In genomic region chr11:12678991-12679390, GRCh38 we compare ENCODE assay signal across 17 cellular contexts. TPM values are rescaled to one million over a fixed set of nuclear protein-coding genes. Genes with fewer than 3 reads are reported as not detected.
DNase-seq lines count a peak whose midpoint lies in the region; ATAC-seq, FAIRE-seq and TF ChIP-seq lines count a peak whose summit lies in the region.
"Had no signal": no experiment of that assay in that cellular context is flagged by ENCODE, and none has a peak within 500 bp of the region (broad histone marks: within the 10 kb centered on the region; RNA-seq: fewer than 3 reads in every experiment).

No MANE protein-coding gene starts in this region.

- no peaks in the 10 kb centered on the region for H3K27me3 Mint-ChIP-seq in neural crest cell (ENCODE audit: low read depth)

- POLR2A ChIA-PET in A549 (lab: Yijun Ruan, JAX) (interaction anchor here (0.8 to 3.6 kb wide), 4 partner anchors 13 to 91 kb away, joined by 3 to 25 read pairs (median 4); no protein-coding TSS in a partner anchor), H1 (lab: Charles Lee; ENCODE audit: partially characterized antibody) (interaction anchor here (0.8 to 3.2 kb wide), 10 partner anchors 8 to 210 kb away, joined by 3 to 13 read pairs (median 4); no protein-coding TSS in a partner anchor)

- ATAC-seq in A549 (no peak), GM18867 (IDR thresholded peaks at IDR 0.05; ENCODE audit: unreplicated experiment) (no peak)

- FAIRE-seq in A549 (lab: Jason Lieb, UNC) (no peak), H1 (lab: Jason Lieb, UNC) (no peak), GM12891 (lab: Jason Lieb, UNC) (no peak)
- FAIRE-seq: GM18507 had no signal

- H2BK120ac ChIP-seq in H1 (replicated peaks; ENCODE audit: low read depth, low read length), result no peak overlapping the region

- no peak for TF ChIP-seq EP300 in A549 (IDR thresholded peaks at IDR 0.05)
- TF ChIP-seq EP300 in H1 (IDR thresholded peaks at IDR 0.05; ENCODE audit: borderline replicate concordance in 1 of 2, low read depth in 2 of 2, low read length in 2 of 2), result no peak

- DNase-seq in A549 (ENCODE audit: low read depth in 1 of 2, low spot score in 1 of 2) (no peak), H1 (ENCODE audit: low read depth in 1 of 2, low spot score in 2 of 2) (no peak), neural crest cell (ENCODE audit: low read depth, low spot score) (no peak), NCI-H2029 treated with DMSO at 0.1 percent for 48 hours (lab: John Stamatoyannopoulos, UW) (no peak), GM12891 (ENCODE audit: insufficient read length, low spot score) (no peak), substantia nigra (lab: John Stamatoyannopoulos, UW) (no peak)
- DNase-seq: activated gamma-delta T cell treated with Interleukin-2 at 50 U/mL for 16 hours, cerebellar nuclear complex, EL, NCI-H526 treated with DMSO at 0.1 percent for 48 hours, SW 1271 had no signal

- WGBS in A549 (ENCODE audit: missing lambda C conversion rate), result 27% methylated on average over 5 of the region's 5 CpGs
- WGBS in H1 (ENCODE audit: extremely low coverage in 1 of 2, insufficient coverage in 1 of 2, insufficient read length in 1 of 2, insufficient replicate concordance in 2 of 2, low coverage in 1 of 2, low lambda C conversion rate in 2 of 2, missing lambda C conversion rate in 1 of 2), 2 experiments, result 64% methylated on average over 5 of the region's 5 CpGs; no CpG with 5 or more reads in 1 of the 2 experiments

- H3K23ac ChIP-seq in H1 (ENCODE audit: insufficient read length), result no peak overlapping the region

- peaks cover 90% of the 10 kb centered on the region for H3K79me2 ChIP-seq in KMS-11 (ENCODE audit: insufficient read depth, low read depth)
- peaks cover 7 to 74% of the 10 kb centered on the region in 2 experiments; a peak in 3 of 4 replicates for H3K79me2 ChIP-seq in H1 (ENCODE audit: control insufficient read depth in 1 of 2, insufficient read depth in 2 of 2, low read length in 2 of 2)

- H3K4me3 ChIP-seq in A549, result peak overlapping the region; percentile 90
- no peak overlapping the region for H3K4me3 ChIP-seq in KMS-11 (IDR thresholded peaks at IDR 0.05; ENCODE audit: insufficient read depth, low read depth, low read length)
- peak overlapping the region in 1 of 4 experiments; percentile 52; a peak in 1 of 8 replicates for H3K4me3 ChIP-seq in H1 (ENCODE audit: extremely low read depth in 1 of 4, insufficient read depth in 2 of 4, low read depth in 3 of 4, low read length in 4 of 4)
- H3K4me3 ChIP-seq: BLaER1, suprapubic skin had no signal

- H4K8ac ChIP-seq in H1 (ENCODE audit: extremely low read depth, insufficient read depth, low read length), result no peak overlapping the region

- H3K9me3 ChIP-seq in A549, result no peaks in the 10 kb centered on the region
- H3K9me3 ChIP-seq in H1 (ENCODE audit: insufficient read depth in 2 of 2, low read depth in 1 of 2, low read length in 1 of 2), result no peaks in the 10 kb centered on the region
- H3K9me3 ChIP-seq: suprapubic skin had no signal

- H3K36me3 ChIP-seq in KMS-11 (ENCODE audit: insufficient read depth) (no peaks in the 10 kb centered on the region), H1 (ENCODE audit: control insufficient read depth in 2 of 4, insufficient read depth in 4 of 4, low read length in 3 of 4) (no peaks in the 10 kb centered on the region; a peak in 1 of 8 replicates)
- H3K36me3 ChIP-seq: BLaER1, suprapubic skin had no signal

- H3K36me3 Mint-ChIP-seq in neural crest cell (ENCODE audit: low read depth), result peaks cover 2% of the 10 kb centered on the region

- H2BK5ac ChIP-seq in H1 (ENCODE audit: low read depth, low read length), result no peak overlapping the region

- TF ChIP-seq POLR2A in A549 (IDR thresholded peaks at IDR 0.05; ENCODE audit: low read length) (no peak), H1 (IDR thresholded peaks at IDR 0.05; ENCODE audit: control extremely low read depth in 1 of 2, low read depth in 2 of 2, low read length in 2 of 2) (no peak), GM12891 (IDR thresholded peaks at IDR 0.05; ENCODE audit: low read depth, low read length) (no peak)

- H3K23me2 ChIP-seq in H1 (ENCODE audit: low read depth, low read length), result peaks cover 5% of the 10 kb centered on the region

- peaks cover 84% of the 10 kb centered on the region for H3K4me1 Mint-ChIP-seq in neural crest cell

- H4K5ac ChIP-seq in H1 (ENCODE audit: insufficient read length, low read depth, low read length), result peak overlapping the region; percentile 18

- peaks cover 25% of the 10 kb centered on the region for H4K20me1 ChIP-seq in KMS-11 (ENCODE audit: insufficient read depth)
- peaks cover 24 to 32% of the 10 kb centered on the region in 2 experiments for H4K20me1 ChIP-seq in H1 (replicated peaks in 1 of 2; ENCODE audit: control insufficient read depth in 1 of 2, insufficient read depth in 2 of 2, low read length in 2 of 2)

- H3K27ac Mint-ChIP-seq in neural crest cell (ENCODE audit: unreplicated experiment), result peak overlapping the region; percentile 48

- no peaks in the 10 kb centered on the region for H3K9me3 Mint-ChIP-seq in neural crest cell

- peak overlapping the region; percentile 97 for H3K4me3 Mint-ChIP-seq in neural crest cell

- H3K4ac ChIP-seq in H1 (replicated peaks; ENCODE audit: insufficient read length, low read depth, low read length), result no peak overlapping the region

- H2BK15ac ChIP-seq in H1 (ENCODE audit: low read length), result no peak overlapping the region

- peaks cover 59% of the 10 kb centered on the region for H3K4me1 ChIP-seq in A549
- H3K4me1 ChIP-seq in KMS-11 (ENCODE audit: low read depth, poor library complexity, severe bottlenecking), result peaks cover 63% of the 10 kb centered on the region
- peaks cover 11 to 47% (median 30%) of the 10 kb centered on the region in 4 experiments for H3K4me1 ChIP-seq in H1 (replicated peaks in 1 of 4; ENCODE audit: control insufficient read depth in 3 of 4, insufficient read depth in 4 of 4, low read length in 3 of 4)

- no peak overlapping the region for H2BK12ac ChIP-seq in H1 (ENCODE audit: low read depth, low read length)

- H3K14ac ChIP-seq in H1 (ENCODE audit: insufficient read length), result no peak overlapping the region

- CTCF ChIA-PET in A549 (lab: Yijun Ruan, JAX) (interaction anchor here (0.7 to 2.8 kb wide), 5 partner anchors 203 to 391 kb away, joined by 3 to 12 read pairs (median 3); no protein-coding TSS in a partner anchor), H1 (lab: Charles Lee; ENCODE audit: partially characterized antibody) (interaction anchor here (0.7 to 3.7 kb wide), 12 partner anchors 10 to 266 kb away, joined by 3 to 15 read pairs (median 3); no protein-coding TSS in a partner anchor)

- H3K27ac ChIP-seq in A549 (peak overlapping the region; percentile 92 to 98), KMS-11 (peak overlapping the region; percentile 18; the same call in 1 of the 2 replicates), H1 (ENCODE audit: low read depth, low read length) (no peak overlapping the region), substantia nigra (ENCODE audit: low read depth, low read length, poor library complexity, severe bottlenecking) (no peak overlapping the region)
- H3K27ac ChIP-seq: BLaER1, HL-60 had no signal

- H2AFZ ChIP-seq in KMS-11 (ENCODE audit: low read depth) (no peak overlapping the region), H1 (ENCODE audit: low read length) (no peak overlapping the region)

- no peak overlapping the region for H2BK20ac ChIP-seq in H1 (ENCODE audit: low read length)

- peak overlapping the region; percentile 90 for H3K4me2 ChIP-seq in A549
- peak overlapping the region; percentile 59 for H3K4me2 ChIP-seq in KMS-11
- H3K4me2 ChIP-seq in H1 (ENCODE audit: insufficient read depth in 1 of 2, low read depth in 2 of 2, low read length in 2 of 2), result peak overlapping the region; percentile 5 to 77; a peak in 2 of 4 replicates
- H3K4me2 ChIP-seq: BLaER1 had no signal

- H3K27me3 ChIP-seq in KMS-11 (ENCODE audit: insufficient read depth, low read depth) (no peaks in the 10 kb centered on the region), H1 (replicated peaks in 1 of 4; ENCODE audit: control insufficient read depth in 3 of 4, extremely low read depth in 1 of 4, insufficient read depth in 3 of 4, low read length in 3 of 4) (peaks cover 0 to 14% (median 3%) of the 10 kb centered on the region in 4 experiments; a peak in 5 of 7 replicates)
- H3K27me3 ChIP-seq: suprapubic skin had no signal

- no peak overlapping the region for H2AK5ac ChIP-seq in H1 (ENCODE audit: low read depth, low read length)

- no peak overlapping the region for H3K56ac ChIP-seq in H1 (replicated peaks; ENCODE audit: insufficient read length, low read depth, low read length)

- H4K91ac ChIP-seq in H1 (replicated peaks; ENCODE audit: insufficient read length, low read length), result no peak overlapping the region

- no peak for TF ChIP-seq CTCF in A549 (IDR thresholded peaks at IDR 0.05)
- no peak for TF ChIP-seq CTCF in KMS-11 (conservative IDR thresholded peaks at IDR 0.05; ENCODE audit: low read depth, low read length)
- TF ChIP-seq CTCF in H1 (IDR thresholded peaks at IDR 0.05; ENCODE audit: control extremely low read depth in 1 of 3, insufficient read depth in 1 of 3, low read depth in 1 of 3, low read length in 3 of 3), result no peak
- TF ChIP-seq CTCF in neural crest cell (conservative IDR thresholded peaks at IDR 0.05), result no peak

- TF ChIP-seq RAD21 in A549 (conservative IDR thresholded peaks at IDR 0.05 in 1 of 2, IDR thresholded peaks at IDR 0.05 in 1 of 2) (no peak), H1 (IDR thresholded peaks at IDR 0.05 in 1 of 2, conservative IDR thresholded peaks at IDR 0.05 in 1 of 2; ENCODE audit: low read depth in 2 of 2, low read length in 2 of 2) (no peak)

- H3K9ac ChIP-seq in KMS-11 (peak overlapping the region; percentile 94; the same call in 1 of the 2 replicates), H1 (replicated peaks in 1 of 4; ENCODE audit: extremely low read depth in 1 of 4, low read depth in 3 of 4, low read length in 3 of 4) (no peak overlapping the region)
- H3K9ac ChIP-seq: BLaER1 had no signal

- H3K79me1 ChIP-seq in H1 (ENCODE audit: low read depth, low read length), result peaks cover 7% of the 10 kb centered on the region; the same call in 1 of the 2 replicates

- no peak overlapping the region for H3K18ac ChIP-seq in H1 (ENCODE audit: extremely low read depth, low read length)

RNA-seq across cellular contexts. Expression of gene TEAD1, which starts 4.8 kb away (rescaled TPM):
- polyA plus RNA-seq in A549 (2011; rRNA removed) (110 and 112 TPM in 2 replicates), A549 (2017; fragmentation: RNase III; extraction: RNeasy Plus Mini Kit Qiagen cat#74134 plus additional on column Dnase treatment) (110 to 116 TPM (median 111 TPM) in 3 replicates), H1 (2011; rRNA removed) (15.6 and 17.2 TPM in 2 replicates)
- polyA plus RNA-seq in A549 (2012; cell fraction: cytosol; rRNA removed), result 29.0 and 41.5 TPM in 2 replicates
- 45.0 and 63.7 TPM in 2 replicates for polyA plus RNA-seq in A549 (2012; cell fraction: nucleus; rRNA removed)
- polyA minus RNA-seq in A549 (2011; rRNA and poly(A)+ RNA removed), result 144 and 157 TPM in 2 replicates
- total RNA-seq in H1 (2021; fragmentation: NEBNext Ultra II Directional; extraction: Animal tissue kit (Norgen Biotek cat#: 25700)), result 62.8 and 67.4 TPM in 2 replicates
- 19.0 TPM for polyA plus RNA-seq in H1 (2011; cell fraction: cytosol; rRNA removed)
- 31.2 TPM for polyA plus RNA-seq in H1 (2011; cell fraction: nucleus; rRNA removed)
- polyA plus RNA-seq in H1 (2012, experiment 1 of 2), result 15.4 to 30.4 TPM (median 23.4 TPM) in 4 replicates
- polyA plus RNA-seq in H1 (2012, experiment 2 of 2), result 1.0 TPM
- polyA plus RNA-seq in H1 (2013, experiment 1 of 2), result 20.0 TPM
- polyA plus RNA-seq in H1 (2013, experiment 2 of 2), result 19.5 TPM
- 54.9 and 60.0 TPM in 2 replicates for polyA minus RNA-seq in H1 (2011; rRNA and poly(A)+ RNA removed)
- 29.1 TPM for polyA minus RNA-seq in H1 (2011; cell fraction: cytosol; rRNA and poly(A)+ RNA removed)
- 73.7 TPM for polyA minus RNA-seq in H1 (2011; cell fraction: nucleus; rRNA and poly(A)+ RNA removed)
- 84.1 and 87.3 TPM in 2 replicates for total RNA-seq in neural crest cell
- polyA plus RNA-seq in GM12891 (2012; ENCODE audit: low read depth, missing spikeins), result 0.06 TPM

Comparison
In these comparisons a context has a peak if more than half of its experiments do, and no peak if none do; other contexts are left out.
1. H3K27ac ChIP-seq: peak in A549 (2 of 2) and KMS-11 (single experiment); none in H1 (single experiment) and substantia nigra (single experiment).
2. Peak in every context shown above with its lines, with median percentiles within 50 percentile points of each other: H3K4me2 ChIP-seq.